8 cellular contexts compared by ENCODE assay signal in the genomic region with DNA sequence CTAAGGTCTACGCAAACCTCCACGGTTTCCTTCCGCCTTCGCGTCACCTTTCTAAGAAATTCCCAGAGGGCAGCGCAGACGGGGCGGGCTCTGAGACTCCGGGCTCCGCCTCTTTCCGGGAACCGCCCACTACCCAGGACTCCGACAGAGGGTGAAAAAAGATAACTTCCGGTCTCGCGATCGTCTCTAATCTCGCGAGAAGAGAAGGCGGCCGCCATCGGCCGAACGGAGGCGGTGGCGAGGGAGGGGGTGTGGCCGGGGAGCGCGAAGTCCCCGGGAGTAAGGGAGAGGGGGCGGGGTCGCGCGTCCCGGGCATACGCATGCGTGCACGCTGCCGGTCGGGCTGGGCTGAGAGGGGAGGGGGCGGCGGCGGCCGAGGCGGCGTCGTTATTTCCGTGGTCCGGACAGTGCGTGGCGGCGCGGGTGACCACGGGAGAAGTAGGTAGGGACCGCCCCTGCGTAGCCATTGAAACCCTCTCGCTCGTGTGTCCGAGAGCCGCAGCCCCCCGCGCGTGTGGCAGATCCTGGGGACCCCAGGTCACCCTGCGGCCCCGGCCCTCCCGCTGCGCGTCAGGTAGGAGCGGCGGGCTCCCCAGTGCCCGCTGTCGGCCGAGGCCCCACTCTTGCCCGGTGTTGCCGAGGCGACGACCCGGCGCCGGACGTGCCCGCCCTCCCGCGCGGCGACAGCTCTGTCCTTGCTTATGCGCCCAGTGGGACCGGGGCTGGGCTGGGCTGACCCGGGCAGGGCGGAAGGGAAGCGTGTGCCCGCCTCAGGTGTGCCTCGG. TPM values are rescaled to one million over a fixed set of nuclear protein-coding genes. Genes with fewer than 3 reads are reported as not detected.
DNase-seq lines count a peak whose midpoint lies in the region; TF ChIP-seq lines count a peak whose summit lies in the region.

A gene (plus strand): TSS at position 315 of the 785 bp plus-strand sequence. CDS start 1,014 bp downstream, outside the sequence.

- no peak within 1 kb of the TSS for H2BK15ac ChIP-seq in neuronal stem cell (ENCODE audit: low read length)

- DNase-seq in GF-D8 (lab: John Stamatoyannopoulos, UW), result peak; percentile 97
- DNase-seq in HFF-Myc (ENCODE audit: extremely low read depth, low read depth), result peak; percentile 93
- DNase-seq in NAMALWA (ENCODE audit: low spot score), result peak; percentile 99
- DNase-seq in SK-N-DZ (ENCODE audit: low spot score), result peak; percentile 97
- DNase-seq in activated naive CD4-positive, alpha-beta T cell treated with anti-CD3 and anti-CD28 coated beads for 36 hours, result peak; percentile 99
- DNase-seq in foreskin melanocyte, result peak; percentile 94
- peak; percentile 99 for DNase-seq in neuronal stem cell (ENCODE audit: low spot score)

- H3K9me3 ChIP-seq in neuronal stem cell (replicated peaks in 1 of 2; ENCODE audit: control insufficient read depth in 2 of 2, insufficient read depth in 1 of 2, low read depth in 1 of 2, low read length in 2 of 2), result no peaks in the 10 kb centered on the region

- intact Hi-C loops in activated naive CD4-positive, alpha-beta T cell treated with anti-CD3 and anti-CD28 coated beads for 36 hours (cut with micrococcal nuclease), result loop anchor here (1.0 to 5.0 kb wide), 8 partner anchors 136 to 1961 kb away; a partner anchor contains a TSS

- no peak within 1 kb of the TSS for H4K91ac ChIP-seq in neuronal stem cell (ENCODE audit: low read depth, low read length, poor library complexity)

- H3K18ac ChIP-seq in neuronal stem cell (ENCODE audit: low read length), result peak within 1 kb of the TSS; percentile 97

- H3K27me3 ChIP-seq in neuronal stem cell (ENCODE audit: control insufficient read depth in 3 of 3, insufficient read depth in 3 of 3, low read depth in 1 of 3, low read length in 3 of 3), result no peaks in the 10 kb centered on the region

- H3K14ac ChIP-seq in neuronal stem cell (ENCODE audit: low read length), result peak within 1 kb of the TSS; percentile 97

- peak within 1 kb of the TSS; percentile 94 for H2AFZ ChIP-seq in neuronal stem cell (ENCODE audit: low read length)

- peak within 1 kb of the TSS; percentile 97 for H2BK5ac ChIP-seq in neuronal stem cell (ENCODE audit: low read length)

- H3K36me3 Mint-ChIP-seq in activated naive CD4-positive, alpha-beta T cell treated with anti-CD3 and anti-CD28 coated beads for 36 hours (ENCODE audit: low read depth), result peaks cover 14% of the 10 kb centered on the region

- no peaks in the 10 kb centered on the region for H3K79me1 ChIP-seq in neuronal stem cell (ENCODE audit: low read depth, low read length)

- WGBS in neuronal stem cell (ENCODE audit: extremely low coverage in 2 of 2, insufficient read length in 2 of 2, insufficient replicate concordance in 1 of 2), 2 donors, result no CpG with 5 or more reads among the region's 93 CpGs

- H3K4ac ChIP-seq in neuronal stem cell (ENCODE audit: low read length), result no peak within 1 kb of the TSS

- H3K4me1 ChIP-seq in neuronal stem cell (ENCODE audit: control insufficient read depth in 2 of 2, insufficient read depth in 1 of 2, low read depth in 1 of 2, low read length in 2 of 2), result peaks cover 3 to 5% of the 10 kb centered on the region in 2 donors

- CTCF ChIA-PET in activated naive CD4-positive, alpha-beta T cell treated with anti-CD3 and anti-CD28 coated beads for 36 hours (lab: Charles Lee), result interaction anchor here (0.5 kb wide), 1 partner anchor 123 kb away, joined by 3 read pairs; no protein-coding TSS in a partner anchor

- peak within 1 kb of the TSS; percentile 40 for H2BK120ac ChIP-seq in neuronal stem cell (ENCODE audit: low read depth, low read length)

- no peaks in the 10 kb centered on the region for H3K9me3 Mint-ChIP-seq in activated naive CD4-positive, alpha-beta T cell treated with anti-CD3 and anti-CD28 coated beads for 36 hours

- peak within 1 kb of the TSS; percentile 89 for H3K27ac Mint-ChIP-seq in activated naive CD4-positive, alpha-beta T cell treated with anti-CD3 and anti-CD28 coated beads for 36 hours

- peak within 1 kb of the TSS; percentile 98 for H3K23ac ChIP-seq in neuronal stem cell (ENCODE audit: low read depth, low read length, poor library complexity)

- H3K27ac ChIP-seq in neuronal stem cell (replicated peaks; ENCODE audit: low read length), result peak within 1 kb of the TSS; percentile 85

- H3K4me3 ChIP-seq in HFF-Myc (replicated peaks; ENCODE audit: low read depth, low read length), result peak within 1 kb of the TSS; percentile 93
- H3K4me3 ChIP-seq in neuronal stem cell (ENCODE audit: low read length in 2 of 2), result peak within 1 kb of the TSS; percentile 78 to 100

- TF ChIP-seq CTCF in HFF-Myc (IDR thresholded peaks at IDR 0.05; ENCODE audit: low read depth, low read length, missing control alignments) (no peak), subcutaneous adipose tissue (IDR thresholded peaks at IDR 0.05; ENCODE audit: low read depth) (no peak)

- no peaks in the 10 kb centered on the region for H3K27me3 Mint-ChIP-seq in activated naive CD4-positive, alpha-beta T cell treated with anti-CD3 and anti-CD28 coated beads for 36 hours (ENCODE audit: low read depth)

- no peak within 1 kb of the TSS for H2BK12ac ChIP-seq in neuronal stem cell (ENCODE audit: low read length)

- H3K4me1 Mint-ChIP-seq in activated naive CD4-positive, alpha-beta T cell treated with anti-CD3 and anti-CD28 coated beads for 36 hours (ENCODE audit: low read depth), result peaks cover 17% of the 10 kb centered on the region

- peaks cover 8 to 37% of the 10 kb centered on the region in 2 donors for H3K36me3 ChIP-seq in neuronal stem cell (replicated peaks in 1 of 2; ENCODE audit: control insufficient read depth in 2 of 2, insufficient read depth in 2 of 2, low read length in 2 of 2)

- H3K4me2 ChIP-seq in neuronal stem cell (ENCODE audit: insufficient read depth, low read length, poor library complexity, severe bottlenecking), result peak within 1 kb of the TSS; percentile 70

- H4K8ac ChIP-seq in neuronal stem cell (ENCODE audit: low read depth, low read length), result peak within 1 kb of the TSS; percentile 87

- peak within 1 kb of the TSS; percentile 98 for H3K9ac ChIP-seq in neuronal stem cell (ENCODE audit: low read depth, low read length, poor library complexity)

- peak within 1 kb of the TSS; percentile 82 for H3K4me3 Mint-ChIP-seq in activated naive CD4-positive, alpha-beta T cell treated with anti-CD3 and anti-CD28 coated beads for 36 hours

- peak within 1 kb of the TSS; percentile 88 for H2AK5ac ChIP-seq in neuronal stem cell (ENCODE audit: low read depth, low read length)

RNA-seq across cellular contexts. Expression of the gene that starts here (rescaled TPM):
- polyA plus RNA-seq in SK-N-DZ (2014; cell fraction: cytosol; rRNA removed), result 14.0 and 19.3 TPM in 2 replicates
- 23.7 and 26.1 TPM in 2 replicates for polyA plus RNA-seq in SK-N-DZ (2014; cell fraction: nucleus; rRNA removed)
- 10 to 100 TPM; 14.2 to 14.6 TPM for total RNA-seq in activated naive CD4-positive, alpha-beta T cell treated with anti-CD3 and anti-CD28 coated beads for 36 hours
- polyA plus RNA-seq in neuronal stem cell (2013, experiment 1 of 2), result 29.1 TPM
- polyA plus RNA-seq in neuronal stem cell (2013, experiment 2 of 2), result 29.0 TPM
- total RNA-seq in subcutaneous adipose tissue, result 10 to 100 TPM; 17.2 to 25.8 (median 18.1) TPM

Comparison
In these comparisons a context has a peak if more than half of its experiments do, and no peak if none do; other contexts are left out.
1. Peak in every context shown above with its lines: DNase-seq, H3K4me3 ChIP-seq and H3K27ac ChIP-seq.